22 cellular contexts compared by ENCODE assay signal in genomic region chr6:30840922-30841643, GRCh38. TPM values are rescaled to one million over a fixed set of nuclear protein-coding genes. Genes with fewer than 3 reads are reported as not detected.
DNase-seq lines count a peak whose midpoint lies in the region; ATAC-seq, FAIRE-seq and TF ChIP-seq lines count a peak whose summit lies in the region.
"Had no signal": no experiment of that assay in that cellular context is flagged by ENCODE, and none has a peak within 500 bp of the region (broad histone marks: within the 10 kb centered on the region; RNA-seq: fewer than 3 reads in every experiment).

No MANE protein-coding gene starts in this region.

- H3K9me3 ChIP-seq in cardiac muscle cell (ENCODE audit: low read depth) (no peaks in the 10 kb centered on the region), GM12878 (replicated peaks; ENCODE audit: control insufficient read depth, insufficient read depth, low read length) (no peaks in the 10 kb centered on the region), testis (no peaks in the 10 kb centered on the region)
- H3K9me3 ChIP-seq: ascending aorta, SJSA1 had no signal

- peaks cover 16 to 38% of the 10 kb centered on the region in 2 donors for H3K4me1 Mint-ChIP-seq in natural killer cell treated with Interleukin-12 subunit alpha and Interleukin-12 subunit beta and Interleukin-15 and Interleukin-18, amount 100 ng/mL, for 72 hours (ENCODE audit: low read depth in 2 of 2)

- no peaks in the 10 kb centered on the region for H3K79me2 ChIP-seq in GM12878 (ENCODE audit: control insufficient read depth, insufficient read depth, low read length)

- in situ Hi-C loops in GM12878 (cut with MboI), result no loop called here

- BruUV-seq in GM12878 (replicated peaks; lab: Mats Ljungman, UMichigan), result no TSS peak

- no peak overlapping the region for H3K4me3 ChIP-seq in cardiac muscle cell
- no peak overlapping the region for H3K4me3 ChIP-seq in GM12878
- no peak overlapping the region for H3K4me3 ChIP-seq in testis
- H3K4me3 ChIP-seq: ascending aorta, lung, SJSA1 had no signal

- TF ChIP-seq CTCF in cardiac muscle cell (IDR thresholded peaks at IDR 0.05; ENCODE audit: low read depth, low read length) (no peak), GM12878 (IDR thresholded peaks at IDR 0.05 in 2 of 3, conservative IDR thresholded peaks at IDR 0.05 in 1 of 3; ENCODE audit: control insufficient read depth in 2 of 3, extremely low read depth in 1 of 3, insufficient read depth in 1 of 3, low read depth in 3 of 3, low read length in 3 of 3) (no peak), testis (IDR thresholded peaks at IDR 0.05) (no peak)

- H2AFZ ChIP-seq in GM12878 (ENCODE audit: control insufficient read depth, low read depth, low read length), result no peak overlapping the region

- H3K9ac ChIP-seq in GM12878 (ENCODE audit: control insufficient read depth, insufficient read depth, low read length), result no peak overlapping the region

- H4K20me1 ChIP-seq in GM12878 (ENCODE audit: control insufficient read depth, insufficient read depth), result no peaks in the 10 kb centered on the region

- H3K4me3 Mint-ChIP-seq in natural killer cell treated with Interleukin-12 subunit alpha and Interleukin-12 subunit beta and Interleukin-15 and Interleukin-18, amount 100 ng/mL, for 72 hours, result peak overlapping the region; percentile 63
- H3K4me3 Mint-ChIP-seq: activated naive CD8-positive, alpha-beta T cell had no signal

- SMC1A ChIA-PET in GM12878 (lab: Charles Lee; ENCODE audit: uncharacterized antibody, unreplicated experiment), result interaction anchor here (0.7 to 6.4 kb wide), 11 partner anchors 9 to 245 kb away, joined by 3 to 35 read pairs (median 4); no protein-coding TSS in a partner anchor

- no peaks in the 10 kb centered on the region for H3K36me3 Mint-ChIP-seq in natural killer cell treated with Interleukin-12 subunit alpha and Interleukin-12 subunit beta and Interleukin-15 and Interleukin-18, amount 100 ng/mL, for 72 hours
- H3K36me3 Mint-ChIP-seq: activated naive CD8-positive, alpha-beta T cell had no signal

- H3K36me3 ChIP-seq in cardiac muscle cell, result no peaks in the 10 kb centered on the region
- no peaks in the 10 kb centered on the region for H3K36me3 ChIP-seq in GM12878 (ENCODE audit: control insufficient read depth in 2 of 2, insufficient read depth in 2 of 2, low read length in 1 of 2)
- no peaks in the 10 kb centered on the region for H3K36me3 ChIP-seq in testis (ENCODE audit: low read depth, missing control alignments)
- H3K36me3 ChIP-seq: ascending aorta, SJSA1 had no signal

- POLR2A ChIA-PET in GM12878 (lab: Charles Lee), result no interaction called here

- RAD21 ChIA-PET in GM12878 (lab: Charles Lee; ENCODE audit: unreplicated experiment), result interaction anchor here (1.5 to 2.6 kb wide), 2 partner anchors 49 to 73 kb away, joined by 3 to 11 read pairs; partner anchors contain the start of gene VARS2

- FAIRE-seq in GM12878 (lab: Jason Lieb, UNC), result no peak
- FAIRE-seq: D721Med, RCC 7860 had no signal

- H3K27me3 ChIP-seq in cardiac muscle cell (no peaks in the 10 kb centered on the region), GM12878 (replicated peaks in 1 of 2; ENCODE audit: control insufficient read depth in 2 of 2, insufficient read depth in 2 of 2, low read length in 1 of 2) (no peaks in the 10 kb centered on the region; a peak in 1 of 4 replicates), testis (no peaks in the 10 kb centered on the region)
- H3K27me3 ChIP-seq: ascending aorta, SJSA1 had no signal

- no peaks in the 10 kb centered on the region for H3K9me3 Mint-ChIP-seq in natural killer cell treated with Interleukin-12 subunit alpha and Interleukin-12 subunit beta and Interleukin-15 and Interleukin-18, amount 100 ng/mL, for 72 hours
- H3K9me3 Mint-ChIP-seq: IgD-negative memory B cell had no signal

- H3K4me1 ChIP-seq in cardiac muscle cell (ENCODE audit: low read depth) (peaks cover 28% of the 10 kb centered on the region), GM12878 (ENCODE audit: control insufficient read depth, insufficient read depth, low read length) (no peaks in the 10 kb centered on the region), testis (peaks cover 46% of the 10 kb centered on the region)

- TF ChIP-seq RAD21 in GM12878 (IDR thresholded peaks at IDR 0.05; ENCODE audit: insufficient read depth, low read depth, low read length), result no peak

- H3K27ac ChIP-seq in cardiac muscle cell (peak overlapping the region; percentile 44), GM12878 (ENCODE audit: control insufficient read depth, insufficient read depth) (no peak overlapping the region), testis (peak overlapping the region in 1 of 2 donors; percentile 55)
- H3K27ac ChIP-seq: ascending aorta, SJSA1 had no signal

- WGBS in GM12878 (ENCODE audit: insufficient coverage, insufficient replicate concordance, low lambda C conversion rate, missing lambda C conversion rate), result 52% methylated on average over 4 of the region's 4 CpGs
- 67 to 69% methylated on average over 3 to 4 of the region's 4 CpGs for WGBS in testis, 2 donors

- H3K27me3 Mint-ChIP-seq in natural killer cell treated with Interleukin-12 subunit alpha and Interleukin-12 subunit beta and Interleukin-15 and Interleukin-18, amount 100 ng/mL, for 72 hours, result peaks cover 0 to 10% of the 10 kb centered on the region in 2 donors
- H3K27me3 Mint-ChIP-seq: activated naive CD8-positive, alpha-beta T cell had no signal

- ATAC-seq in Right ventricle myocardium superior (ENCODE audit: poor library complexity) (no peak), GM12878 (peak; percentile 33), GM21529 (IDR thresholded peaks at IDR 0.05; ENCODE audit: unreplicated experiment) (no peak)
- peak in 1 of 2 donors; percentile 14 for ATAC-seq in natural killer cell treated with Interleukin-12 subunit alpha and Interleukin-12 subunit beta and Interleukin-15 and Interleukin-18, amount 100 ng/mL, for 72 hours

- no peak for TF ChIP-seq EP300 in GM12878 (IDR thresholded peaks at IDR 0.05; ENCODE audit: borderline replicate concordance in 1 of 2, control insufficient read depth in 1 of 2, low read depth in 2 of 2, low read length in 2 of 2)

- H3K27ac Mint-ChIP-seq in natural killer cell treated with Interleukin-12 subunit alpha and Interleukin-12 subunit beta and Interleukin-15 and Interleukin-18, amount 100 ng/mL, for 72 hours, result peak overlapping the region in 1 of 2 donors; percentile 64
- H3K27ac Mint-ChIP-seq: activated naive CD8-positive, alpha-beta T cell; IgD-negative memory B cell had no signal

- intact Hi-C loops in Right ventricle myocardium superior (cut with DNase I), result no loop called here
- intact Hi-C loops in GM12878 (cut with micrococcal nuclease; ENCODE audit: unreplicated experiment), result no loop called here
- intact Hi-C loops in testis (cut with DNase I; ENCODE audit: low total_unique reads), result no loop called here

- TF ChIP-seq POLR2A in GM12878 (IDR thresholded peaks at IDR 0.05; ENCODE audit: low read depth, low read length) (no peak), testis (IDR thresholded peaks at IDR 0.05) (no peak)

- CTCF ChIA-PET in GM12878 (lab: Yijun Ruan, JAX), result interaction anchor here (0.7 to 2.2 kb wide), 8 partner anchors 11 to 246 kb away, joined by 3 to 6 read pairs (median 4); no protein-coding TSS in a partner anchor

- DNase-seq in cardiac muscle cell (ENCODE audit: low read depth in 1 of 2, low spot score in 1 of 2), result no peak
- no peak for DNase-seq in Right ventricle myocardium superior
- no peak for DNase-seq in GM12878 (ENCODE audit: low read depth, low spot score)
- DNase-seq in natural killer cell treated with Interleukin-12 subunit alpha and Interleukin-12 subunit beta and Interleukin-15 and Interleukin-18, amount 100 ng/mL, for 72 hours (ENCODE audit: low spot score), result no peak
- DNase-seq in NOMO-1 treated with dmso at 0.1 percent for 144 hours (lab: John Stamatoyannopoulos, UW; ENCODE audit: unreplicated experiment), result no peak
- no peak for DNase-seq in testis
- no peak for DNase-seq in D341Med (ENCODE audit: low spot score)
- DNase-seq: activated CD4-positive, alpha-beta T cell treated with anti-CD3 and anti-CD28 coated beads, Interleukin-2, amount 50 U/mL, for 4 hours; C1 segment of cervical spinal cord; caudate nucleus; kidney glomerular epithelial cell; NCI-H1436 treated with DMSO at 0.1 percent for 48 hours; NCI-H510A; stimulated activated CD8-positive, alpha-beta memory T cell treated with anti-CD3 and anti-CD28 coated beads, Interleukin-4, amount 100 ng/mL, for 48 hours had no signal

- no peak overlapping the region for H3K4me2 ChIP-seq in GM12878 (ENCODE audit: control insufficient read depth, insufficient read depth)

TF ChIP-seq in GM12878, 131 proteins besides CTCF, POLR2A, EP300 and RAD21 (continues in another document):
- TF ChIP-seq WRNIP1 (IDR thresholded peaks at IDR 0.05; ENCODE audit: borderline replicate concordance, low read depth, low read length) (no peak), RAD51 (IDR thresholded peaks at IDR 0.05) (no peak), CBX3 (IDR thresholded peaks at IDR 0.05; ENCODE audit: borderline replicate concordance, low read depth) (no peak), NR2C1 (IDR thresholded peaks at IDR 0.05) (no peak), JUND (IDR thresholded peaks at IDR 0.05; ENCODE audit: low read depth, low read length) (no peak), KDM1A (IDR thresholded peaks at IDR 0.05; ENCODE audit: borderline replicate concordance) (no peak)

RNA-seq across cellular contexts. Expression of gene DDR1, which starts 43.2 kb away (rescaled TPM):
- total RNA-seq in cardiac muscle cell (125 and 136 TPM in 2 replicates), Right ventricle myocardium superior (23.2 TPM), GM12878 (2014; rRNA removed) (17.9 and 18.3 TPM in 2 replicates), GM12878 (2014; rRNA removed; fragmentation: Illumina TruSeq; extraction: Trizol) (11.2 and 11.6 TPM in 2 replicates), GM12878 (2021) (39.0 and 39.9 TPM in 2 replicates), testis (10 to 100 TPM; 94.6 to 97.6 TPM)
- polyA plus RNA-seq in cardiac muscle cell (108 and 118 TPM in 2 replicates), GM12878 (2011; rRNA removed) (19.2 and 27.8 TPM in 2 replicates), GM12878 (2014; fragmentation: Illumina TruSeq; extraction: Trizol) (8.0 and 12.2 TPM in 2 replicates), GM12878 (2014; fragmentation: Nextera tagmentation; extraction: Ambion mirVana) (1 to 10 TPM; 1.1 to 2.2 TPM), GM12878 (2014; rRNA removed) (21.5 and 23.0 TPM in 2 replicates), GM12878 (2016; fragmentation: Nextera tagmentation; extraction: Ambion mirVana) (1 to 10 TPM; 8.9 to 9.1 TPM), testis (ENCODE audit: insufficient read depth, low read depth, low replicate concordance) (33.8 TPM)
- 83.6 and 88.2 TPM in 2 replicates for total RNA-seq in GM12878 (2013; cell fraction: nucleolus; rRNA removed)
- 6.3 TPM for polyA plus RNA-seq in GM12878 (2011; ENCODE audit: low read depth)
- polyA plus RNA-seq in GM12878 (2011; cell fraction: cytosol; rRNA removed), result 30.9 and 38.1 TPM in 2 replicates
- polyA plus RNA-seq in GM12878 (2011; cell fraction: nucleus; rRNA removed), result 128 and 138 TPM in 2 replicates
- 13.5 and 17.3 TPM in 2 replicates for polyA plus RNA-seq in GM12878 (2012)
- polyA minus RNA-seq in GM12878 (2011; rRNA and poly(A)+ RNA removed), result 34.8 and 57.6 TPM in 2 replicates
- polyA minus RNA-seq in GM12878 (2011; cell fraction: cytosol; rRNA and poly(A)+ RNA removed), result 28.7 and 40.0 TPM in 2 replicates
- 42.9 and 58.5 TPM in 2 replicates for polyA minus RNA-seq in GM12878 (2011; cell fraction: nucleus; rRNA and poly(A)+ RNA removed)
- total RNA-seq in natural killer cell treated with Interleukin-12 subunit alpha and Interleukin-12 subunit beta and Interleukin-15 and Interleukin-18, amount 100 ng/mL, for 72 hours, result 1 to 10 TPM; 2.9 to 7.4 TPM
